In genomic region chr13:39283062-39283461, GRCh38 we compare ENCODE assay signal across 19 cellular contexts.
DNase-seq lines count a peak whose midpoint lies in the region; ATAC-seq and TF ChIP-seq lines count a peak whose summit lies in the region.
"Had no signal": no experiment of that assay in that cellular context is flagged by ENCODE, and none has a peak within 500 bp of the region (broad histone marks: within the 10 kb centered on the region; RNA-seq: fewer than 3 reads in every experiment).

No MANE protein-coding gene starts in this region.

- no peak overlapping the region for H3K27ac ChIP-seq in osteoblast (ENCODE audit: low read depth, low read length)
- H3K27ac ChIP-seq: adrenal gland had no signal

- DNase-seq in DMS53 treated with DMSO at 0.1 percent for 48 hours (lab: John Stamatoyannopoulos, UW; ENCODE audit: unreplicated experiment) (peak; percentile 68), left colon (no peak), NCI-H2196 (lab: John Stamatoyannopoulos, UW; ENCODE audit: unreplicated experiment) (no peak), osteoblast (ENCODE audit: insufficient read length, low spot score, missing footprints) (no peak)
- DNase-seq: activated CD8-positive, alpha-beta T cell treated with anti-CD3 and anti-CD28 coated beads, Interleukin-2, amount 10 ng/mL, durations not matched to agents 7 days and 5 days; adrenal gland; central memory CD4-positive, alpha-beta T cell; endodermal cell; GF-D8; hippocampal formation; MM.1S; NCI-H187 treated with DMSO at 0.1 percent for 48 hours; stimulated activated naive CD8-positive, alpha-beta T cell treated with anti-CD3 and anti-CD28 coated beads, Interleukin-15, amount 100 ng/mL, for 72 hours; SW 1271 had no signal

- no peak for TF ChIP-seq CTCF in osteoblast (IDR thresholded peaks at IDR 0.05; ENCODE audit: extremely low read depth, low read depth, low read length)

- ATAC-seq in GM19397 (IDR thresholded peaks at IDR 0.05; ENCODE audit: unreplicated experiment) (peak; percentile 25), HG03066 (IDR thresholded peaks at IDR 0.05; ENCODE audit: low read depth, unreplicated experiment) (peak; percentile 31), left colon (peak; percentile 35), HG03159 (IDR thresholded peaks at IDR 0.05; ENCODE audit: unreplicated experiment) (no peak), HG02571 (IDR thresholded peaks at IDR 0.05; ENCODE audit: unreplicated experiment) (no peak)
- ATAC-seq: activated CD8-positive, alpha-beta T cell treated with anti-CD3 and anti-CD28 coated beads, Interleukin-2, amount 10 ng/mL, durations not matched to agents 7 days and 5 days; HCT116; stimulated activated naive CD8-positive, alpha-beta T cell treated with anti-CD3 and anti-CD28 coated beads, Interleukin-15, amount 100 ng/mL, for 72 hours had no signal

- no peak overlapping the region for H3K4me2 ChIP-seq in osteoblast (ENCODE audit: insufficient read depth, low read length)

- H3K4me3 ChIP-seq in osteoblast (ENCODE audit: insufficient read depth, low read length), result no peak overlapping the region
- H3K4me3 ChIP-seq: adrenal gland had no signal

- H2AFZ ChIP-seq in osteoblast (ENCODE audit: low read length), result no peak overlapping the region

- H3K9me3 ChIP-seq in osteoblast (ENCODE audit: low read depth, low read length), result no peaks in the 10 kb centered on the region

- intact Hi-C loops in left colon (cut with DNase I, micrococcal nuclease), result no loop called here

- H3K36me3 ChIP-seq in osteoblast (ENCODE audit: insufficient read depth, low read length), result no peaks in the 10 kb centered on the region
- H3K36me3 ChIP-seq: adrenal gland had no signal

- H4K20me1 ChIP-seq in osteoblast (ENCODE audit: insufficient read depth, low read length), result no peaks in the 10 kb centered on the region

- H3K4me1 ChIP-seq in osteoblast (ENCODE audit: insufficient read depth, low read length), result no peaks in the 10 kb centered on the region

- peaks cover 9% of the 10 kb centered on the region for H3K27me3 ChIP-seq in osteoblast (ENCODE audit: insufficient read depth, low read length)
- H3K27me3 ChIP-seq: adrenal gland had no signal

- H3K79me2 ChIP-seq in osteoblast (ENCODE audit: insufficient read depth, low read length), result no peaks in the 10 kb centered on the region

Comparison
In these comparisons a context has a peak if more than half of its experiments do, and no peak if none do; other contexts are left out.
1. ATAC-seq: peak in GM19397 (single experiment), HG03066 (single experiment) and left colon (single experiment); none in HG03159 (single experiment) and HG02571 (single experiment).